ENCODE assay signal across 11 cellular contexts in the genomic region with DNA sequence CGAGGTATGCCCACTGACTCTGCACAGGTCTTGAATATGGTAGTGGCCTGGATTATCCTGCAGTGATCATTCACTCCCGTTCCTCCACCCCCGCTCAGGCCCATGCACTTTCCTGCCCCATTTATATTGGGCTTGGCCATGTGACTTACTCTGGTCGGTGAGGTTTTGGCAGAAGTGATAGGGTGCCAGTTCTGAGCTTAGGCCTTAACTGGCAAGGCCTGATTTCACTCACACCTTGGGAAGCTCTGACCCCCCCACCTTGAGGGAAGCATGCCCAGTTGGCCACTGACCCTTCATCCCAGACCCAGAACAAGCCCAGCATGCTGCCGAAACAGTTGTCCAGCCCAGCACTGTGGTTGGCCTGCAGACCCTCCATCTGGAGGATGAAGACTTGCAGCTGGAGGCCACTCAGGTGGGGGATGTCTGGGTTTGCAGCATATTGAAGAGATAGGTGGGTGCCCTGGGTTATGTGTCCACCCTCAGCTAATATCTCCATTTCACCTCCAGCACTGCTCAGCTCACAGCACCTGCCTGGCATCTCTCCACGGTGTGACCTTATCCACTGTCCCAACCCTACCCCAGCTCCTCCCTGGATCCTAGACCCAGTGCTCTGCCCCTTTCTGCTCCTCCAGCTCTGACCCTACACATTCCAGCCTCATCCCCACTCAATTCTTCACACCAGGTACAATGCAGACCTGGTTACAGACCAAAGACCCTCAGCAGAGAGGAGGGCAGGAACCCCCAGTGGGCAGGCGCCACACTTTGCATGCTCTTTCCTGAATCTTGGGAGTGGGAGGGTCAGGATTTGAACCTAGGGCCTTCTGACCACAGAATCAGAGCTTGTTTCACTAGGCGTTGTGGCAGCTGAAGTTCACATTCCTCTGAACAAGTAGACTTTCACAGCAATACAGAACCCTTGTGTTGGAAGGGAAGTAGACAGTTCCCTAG.
DNase-seq lines count a peak whose midpoint lies in the region; ATAC-seq and TF ChIP-seq lines count a peak whose summit lies in the region.
"Had no signal": no experiment of that assay in that cellular context is flagged by ENCODE, and none has a peak within 500 bp of the region (broad histone marks: within the 10 kb centered on the region; RNA-seq: fewer than 3 reads in every experiment).

No MANE protein-coding gene starts in this region.

- no peaks in the 10 kb centered on the region for H3K9me3 ChIP-seq in CD4-positive, alpha-beta T cell (ENCODE audit: control insufficient read depth, low read length)
- H3K9me3 ChIP-seq in gastroesophageal sphincter, result no peaks in the 10 kb centered on the region
- H3K9me3 ChIP-seq: SK-N-SH, transverse colon had no signal

- no peaks in the 10 kb centered on the region for H3K36me3 Mint-ChIP-seq in CD4-positive, alpha-beta T cell (ENCODE audit: low read depth)
- no peaks in the 10 kb centered on the region for H3K36me3 Mint-ChIP-seq in endothelial cell (ENCODE audit: low read depth, unreplicated experiment)

- peak overlapping the region; percentile 72 for H3K27ac Mint-ChIP-seq in CD4-positive, alpha-beta T cell
- no peak overlapping the region for H3K27ac Mint-ChIP-seq in endothelial cell (ENCODE audit: unreplicated experiment)

- H3K27me3 ChIP-seq in CD4-positive, alpha-beta T cell (ENCODE audit: control insufficient read depth, insufficient read depth, low read length), result no peaks in the 10 kb centered on the region
- H3K27me3 ChIP-seq in foreskin keratinocyte, result no peaks in the 10 kb centered on the region
- H3K27me3 ChIP-seq in gastroesophageal sphincter, result no peaks in the 10 kb centered on the region
- H3K27me3 ChIP-seq: transverse colon had no signal

- no peaks in the 10 kb centered on the region for H3K4me1 Mint-ChIP-seq in CD4-positive, alpha-beta T cell (ENCODE audit: low read depth)
- H3K4me1 Mint-ChIP-seq in endothelial cell (ENCODE audit: unreplicated experiment), result peaks cover 14% of the 10 kb centered on the region

- CTCF ChIA-PET in CD4-positive, alpha-beta T cell (lab: Charles Lee), result no interaction called here

- no peak overlapping the region for H3K27ac ChIP-seq in CD4-positive, alpha-beta T cell (ENCODE audit: low read depth, low read length)
- no peak overlapping the region for H3K27ac ChIP-seq in foreskin keratinocyte
- H3K27ac ChIP-seq in gastroesophageal sphincter, result no peak overlapping the region
- H3K27ac ChIP-seq: transverse colon had no signal

- TF ChIP-seq CTCF in CD4-positive, alpha-beta T cell (IDR thresholded peaks at IDR 0.05), result no peak
- TF ChIP-seq CTCF in foreskin keratinocyte (conservative IDR thresholded peaks at IDR 0.05), result no peak
- no peak for TF ChIP-seq CTCF in gastroesophageal sphincter (IDR thresholded peaks at IDR 0.05)
- TF ChIP-seq CTCF in endothelial cell (IDR thresholded peaks at IDR 0.05; ENCODE audit: unreplicated experiment), result no peak

- H3K4me3 Mint-ChIP-seq in CD4-positive, alpha-beta T cell, result peak overlapping the region; percentile 46
- no peak overlapping the region for H3K4me3 Mint-ChIP-seq in endothelial cell (ENCODE audit: unreplicated experiment)

- no peaks in the 10 kb centered on the region for H3K36me3 ChIP-seq in gastroesophageal sphincter
- H3K36me3 ChIP-seq: transverse colon had no signal

- H3K9me3 Mint-ChIP-seq in CD4-positive, alpha-beta T cell, result no peaks in the 10 kb centered on the region
- H3K9me3 Mint-ChIP-seq in endothelial cell (ENCODE audit: unreplicated experiment), result no peaks in the 10 kb centered on the region

- no peak for TF ChIP-seq EP300 in gastroesophageal sphincter (IDR thresholded peaks at IDR 0.05)

- WGBS in gastroesophageal sphincter (ENCODE audit: low coverage in 1 of 2), 2 donors, result 100% methylated on average over 4 of the region's 8 CpGs

- no peak overlapping the region for H3K4me3 ChIP-seq in gastroesophageal sphincter
- H3K4me3 ChIP-seq: transverse colon had no signal

- peak in 5 of 10 experiments; percentile 30 to 55 (median 49) for DNase-seq in CD4-positive, alpha-beta T cell
- DNase-seq in activated CD4-positive, alpha-beta T cell treated with anti-CD3 and anti-CD28 coated beads, Interleukin-2, amount 50 U/mL, for 48 hours, result peak; percentile 23 to 35
- DNase-seq in foreskin keratinocyte (no peak), endothelial cell (ENCODE audit: low spot score) (no peak)
- DNase-seq: NCI-H187, SK-N-SH, transverse colon had no signal

- ATAC-seq in CD4-positive, alpha-beta T cell (ENCODE audit: poor library complexity), result peak; percentile 50
- ATAC-seq in HG02981 (IDR thresholded peaks at IDR 0.05; ENCODE audit: unreplicated experiment) (peak; percentile 56), foreskin keratinocyte (peak; percentile 34), gastroesophageal sphincter (no peak), HG03520 (IDR thresholded peaks at IDR 0.05; ENCODE audit: unreplicated experiment) (no peak), GM18907 (IDR thresholded peaks at IDR 0.05; ENCODE audit: unreplicated experiment) (no peak)

- no peak for TF ChIP-seq POLR2A in gastroesophageal sphincter (IDR thresholded peaks at IDR 0.05)

- intact Hi-C loops in CD4-positive, alpha-beta T cell (cut with DNase I, micrococcal nuclease), result no loop called here

- H3K4me1 ChIP-seq in foreskin keratinocyte (no peaks in the 10 kb centered on the region), gastroesophageal sphincter (peaks cover 0 to 12% (median 0%) of the 10 kb centered on the region in 3 donors)
- H3K4me1 ChIP-seq: transverse colon had no signal

- POLR2A ChIA-PET in CD4-positive, alpha-beta T cell (lab: Charles Lee), result interaction anchor here (0.9 to 1.0 kb wide), 2 partner anchors 9 to 21 kb away, joined by 3 to 4 read pairs; no protein-coding TSS in a partner anchor

- no peaks in the 10 kb centered on the region for H3K27me3 Mint-ChIP-seq in CD4-positive, alpha-beta T cell
- peaks cover 6% of the 10 kb centered on the region for H3K27me3 Mint-ChIP-seq in endothelial cell (ENCODE audit: unreplicated experiment)

Comparison
In these comparisons a context has a peak if more than half of its experiments do, and no peak if none do; other contexts are left out.
1. ATAC-seq: peak in CD4-positive, alpha-beta T cell (single experiment), HG02981 (single experiment) and foreskin keratinocyte (single experiment); none in gastroesophageal sphincter (single experiment), HG03520 (single experiment) and GM18907 (single experiment).
2. DNase-seq: peak in activated CD4-positive, alpha-beta T cell treated with anti-CD3 and anti-CD28 coated beads, Interleukin-2, amount 50 U/mL, for 48 hours (2 of 2); none in foreskin keratinocyte (0 of 2) and endothelial cell (single experiment).